Comparison of ENCODE assay signal across 8 cellular contexts in the genomic region with DNA sequence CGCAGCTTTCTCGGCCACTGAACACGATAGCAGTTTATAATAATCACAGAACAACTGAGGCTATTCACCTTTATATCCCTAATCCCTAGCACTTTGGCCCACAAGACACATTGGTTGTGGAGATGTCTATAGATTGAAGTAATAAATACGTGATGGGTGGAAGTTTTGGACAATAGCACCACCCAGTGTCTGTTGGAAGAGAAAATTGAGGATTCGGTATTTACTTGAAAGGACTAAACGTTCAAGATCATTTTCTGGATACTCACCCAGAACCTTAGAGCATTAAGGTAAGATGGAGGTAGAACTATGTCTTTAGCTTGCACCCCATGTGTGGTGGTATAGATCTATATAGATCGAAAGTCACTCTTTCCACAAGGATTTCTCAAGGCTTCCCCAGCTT. TPM values are rescaled to one million over a fixed set of nuclear protein-coding genes. Genes with fewer than 3 reads are reported as not detected.
DNase-seq lines count a peak whose midpoint lies in the region; ATAC-seq and TF ChIP-seq lines count a peak whose summit lies in the region.

No MANE protein-coding gene starts in this region.

- peak overlapping the region; percentile 40 for H3K4me3 Mint-ChIP-seq in activated naive CD8-positive, alpha-beta T cell
- no peak overlapping the region for H3K4me3 Mint-ChIP-seq in activated naive CD8-positive, alpha-beta T cell treated with anti-CD3 and anti-CD28 coated beads for 36 hours
- peak overlapping the region; percentile 91 for H3K4me3 Mint-ChIP-seq in type B pancreatic cell
- no peak overlapping the region for H3K4me3 Mint-ChIP-seq in activated CD4-positive, alpha-beta memory T cell treated with anti-CD3 and anti-CD28 coated beads, Interleukin-2, amount 10 ng/mL, durations not matched to agents 7 days and 5 days

- no peak overlapping the region for H3K27ac Mint-ChIP-seq in activated naive CD8-positive, alpha-beta T cell
- H3K27ac Mint-ChIP-seq in activated naive CD8-positive, alpha-beta T cell treated with anti-CD3 and anti-CD28 coated beads for 36 hours: no peak overlapping the region
- no peak overlapping the region for H3K27ac Mint-ChIP-seq in type B pancreatic cell
- H3K27ac Mint-ChIP-seq in activated CD4-positive, alpha-beta memory T cell treated with anti-CD3 and anti-CD28 coated beads, Interleukin-2, amount 10 ng/mL, durations not matched to agents 7 days and 5 days: no peak overlapping the region

- no peaks in the 10 kb centered on the region for H3K36me3 Mint-ChIP-seq in activated naive CD8-positive, alpha-beta T cell
- H3K36me3 Mint-ChIP-seq in activated naive CD8-positive, alpha-beta T cell treated with anti-CD3 and anti-CD28 coated beads for 36 hours: no peaks in the 10 kb centered on the region
- H3K36me3 Mint-ChIP-seq in type B pancreatic cell: peaks cover 18% of the 10 kb centered on the region
- H3K36me3 Mint-ChIP-seq in activated CD4-positive, alpha-beta memory T cell treated with anti-CD3 and anti-CD28 coated beads, Interleukin-2, amount 10 ng/mL, durations not matched to agents 7 days and 5 days (ENCODE audit: low read depth): no peaks in the 10 kb centered on the region

- H3K27me3 Mint-ChIP-seq in activated naive CD8-positive, alpha-beta T cell: peaks cover 25% of the 10 kb centered on the region
- H3K27me3 Mint-ChIP-seq in activated naive CD8-positive, alpha-beta T cell treated with anti-CD3 and anti-CD28 coated beads for 36 hours: peaks cover 42% of the 10 kb centered on the region
- no peaks in the 10 kb centered on the region for H3K27me3 Mint-ChIP-seq in type B pancreatic cell
- peaks cover 38% of the 10 kb centered on the region for H3K27me3 Mint-ChIP-seq in activated CD4-positive, alpha-beta memory T cell treated with anti-CD3 and anti-CD28 coated beads, Interleukin-2, amount 10 ng/mL, durations not matched to agents 7 days and 5 days

- no peak overlapping the region for H3K4me3 ChIP-seq in epithelial cell of esophagus (ENCODE audit: low read length)

- POLR2A ChIA-PET in activated CD4-positive, alpha-beta memory T cell treated with anti-CD3 and anti-CD28 coated beads, Interleukin-2, amount 10 ng/mL, durations not matched to agents 7 days and 5 days (lab: Charles Lee): no interaction called here

- H3K4me1 Mint-ChIP-seq in activated naive CD8-positive, alpha-beta T cell (ENCODE audit: low read depth): peaks cover 6% of the 10 kb centered on the region
- H3K4me1 Mint-ChIP-seq in activated naive CD8-positive, alpha-beta T cell treated with anti-CD3 and anti-CD28 coated beads for 36 hours: peaks cover 6% of the 10 kb centered on the region
- H3K4me1 Mint-ChIP-seq in type B pancreatic cell (ENCODE audit: unreplicated experiment): no peaks in the 10 kb centered on the region
- H3K4me1 Mint-ChIP-seq in activated CD4-positive, alpha-beta memory T cell treated with anti-CD3 and anti-CD28 coated beads, Interleukin-2, amount 10 ng/mL, durations not matched to agents 7 days and 5 days: peaks cover 5% of the 10 kb centered on the region

- no peak for DNase-seq in activated naive CD8-positive, alpha-beta T cell treated with anti-CD3 and anti-CD28 coated beads for 36 hours
- DNase-seq in NCI-H526 (lab: John Stamatoyannopoulos, UW): peak; percentile 16 to 57
- peak; percentile 2 for DNase-seq in epithelial cell of esophagus (ENCODE audit: low read depth)
- DNase-seq in type B pancreatic cell (ENCODE audit: extremely low spot score, unreplicated experiment): no peak
- DNase-seq in activated CD4-positive, alpha-beta memory T cell treated with anti-CD3 and anti-CD28 coated beads, Interleukin-2, amount 10 ng/mL, durations not matched to agents 7 days and 5 days: no peak
- no peak for DNase-seq in 8988T

- H3K9me3 Mint-ChIP-seq in activated naive CD8-positive, alpha-beta T cell (ENCODE audit: low read depth): no peaks in the 10 kb centered on the region
- no peaks in the 10 kb centered on the region for H3K9me3 Mint-ChIP-seq in activated naive CD8-positive, alpha-beta T cell treated with anti-CD3 and anti-CD28 coated beads for 36 hours
- H3K9me3 Mint-ChIP-seq in type B pancreatic cell: no peaks in the 10 kb centered on the region
- no peaks in the 10 kb centered on the region for H3K9me3 Mint-ChIP-seq in activated CD4-positive, alpha-beta memory T cell treated with anti-CD3 and anti-CD28 coated beads, Interleukin-2, amount 10 ng/mL, durations not matched to agents 7 days and 5 days

- TF ChIP-seq CTCF in epithelial cell of esophagus (IDR thresholded peaks at IDR 0.05; ENCODE audit: insufficient read depth, low read depth, low read length, missing control alignments) (no peak), type B pancreatic cell (conservative IDR thresholded peaks at IDR 0.05) (peak; percentile 44)

- CTCF ChIA-PET in activated CD4-positive, alpha-beta memory T cell treated with anti-CD3 and anti-CD28 coated beads, Interleukin-2, amount 10 ng/mL, durations not matched to agents 7 days and 5 days (lab: Charles Lee): no interaction called here

- ATAC-seq in GM21447 (IDR thresholded peaks at IDR 0.05; ENCODE audit: unreplicated experiment): no peak

RNA-seq across cellular contexts. Expression of a gene that starts 0.8 kb away (rescaled TPM):
- total RNA-seq in activated naive CD8-positive, alpha-beta T cell treated with anti-CD3 and anti-CD28 coated beads for 36 hours: under 1 TPM; 0.44 to 0.56 TPM
- 13.2 and 109 TPM in 2 replicates for total RNA-seq in type B pancreatic cell (ENCODE audit: low replicate concordance)
- under 1 TPM in 1 of 2 experiments, not detected in 1; 0.45 TPM for total RNA-seq in activated CD4-positive, alpha-beta memory T cell treated with anti-CD3 and anti-CD28 coated beads, Interleukin-2, amount 10 ng/mL, durations not matched to agents 7 days and 5 days

RNA-seq across cellular contexts. Expression of a gene that starts 45.7 kb away (rescaled TPM):
- total RNA-seq in activated naive CD8-positive, alpha-beta T cell treated with anti-CD3 and anti-CD28 coated beads for 36 hours: not detected
- not detected in 2 replicates for total RNA-seq in type B pancreatic cell (ENCODE audit: low replicate concordance)
- total RNA-seq in activated CD4-positive, alpha-beta memory T cell treated with anti-CD3 and anti-CD28 coated beads, Interleukin-2, amount 10 ng/mL, durations not matched to agents 7 days and 5 days: not detected

Comparison
In these comparisons a context has a peak if more than half of its experiments do, and no peak if none do; other contexts are left out.
1. H3K4me3 Mint-ChIP-seq: peak in activated naive CD8-positive, alpha-beta T cell (single experiment) and type B pancreatic cell (single experiment); none in activated naive CD8-positive, alpha-beta T cell treated with anti-CD3 and anti-CD28 coated beads for 36 hours (single experiment) and activated CD4-positive, alpha-beta memory T cell treated with anti-CD3 and anti-CD28 coated beads, Interleukin-2, amount 10 ng/mL, durations not matched to agents 7 days and 5 days (single experiment).
2. DNase-seq: peak in NCI-H526 (2 of 2) and epithelial cell of esophagus (single experiment); none in activated naive CD8-positive, alpha-beta T cell treated with anti-CD3 and anti-CD28 coated beads for 36 hours (single experiment), type B pancreatic cell (single experiment), activated CD4-positive, alpha-beta memory T cell treated with anti-CD3 and anti-CD28 coated beads, Interleukin-2, amount 10 ng/mL, durations not matched to agents 7 days and 5 days (single experiment) and 8988T (single experiment).